Comparison of ENCODE assay signal across 1 cellular context in the genomic region with DNA sequence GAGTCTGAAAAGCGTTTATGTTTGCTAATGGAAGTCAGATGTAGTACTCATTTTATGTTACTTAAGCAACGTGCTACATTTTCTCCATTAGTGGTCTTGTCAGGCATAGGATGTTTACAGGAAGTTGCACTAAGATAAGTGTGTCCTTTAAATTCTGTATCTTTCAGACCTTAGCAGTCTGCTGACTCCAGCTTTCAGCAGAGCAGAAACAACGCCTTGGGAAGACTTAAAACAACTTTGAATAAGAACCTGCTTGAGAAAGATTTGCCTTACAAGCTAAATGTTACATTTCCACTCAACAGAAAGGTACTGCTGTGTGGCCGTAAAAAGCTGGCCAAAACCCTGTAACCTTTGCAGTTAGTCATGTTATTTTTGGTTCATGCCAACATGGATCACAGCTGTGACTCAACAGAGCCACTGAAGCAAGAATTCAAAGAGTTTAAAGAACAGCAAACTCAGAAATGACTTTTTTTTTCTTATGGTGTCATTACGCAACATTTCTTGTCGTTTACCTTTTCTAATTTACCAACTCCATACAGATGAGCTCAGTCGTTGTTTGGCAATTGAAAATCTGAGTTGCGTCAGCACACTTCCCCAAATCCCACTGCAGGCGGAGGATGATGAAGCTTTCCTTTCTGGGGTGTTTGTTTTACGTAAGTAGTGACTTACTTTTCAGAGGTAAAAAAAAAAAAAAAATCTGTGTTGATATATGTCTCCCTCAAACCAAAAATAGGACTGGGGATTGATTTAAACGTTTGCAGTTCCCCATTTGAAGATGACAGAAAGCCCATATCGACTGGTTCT.
A peak's percentile ranks its signal among the peaks of the same experiment; 100 is the strongest.
TF ChIP-seq lines count a peak whose summit lies in the region.

No MANE protein-coding gene starts in this region.

TF ChIP-seq in liver, 16 proteins besides CTCF, POLR2A, EP300 and RAD21 (continued from another document):
- TF ChIP-seq, protein P1, sequence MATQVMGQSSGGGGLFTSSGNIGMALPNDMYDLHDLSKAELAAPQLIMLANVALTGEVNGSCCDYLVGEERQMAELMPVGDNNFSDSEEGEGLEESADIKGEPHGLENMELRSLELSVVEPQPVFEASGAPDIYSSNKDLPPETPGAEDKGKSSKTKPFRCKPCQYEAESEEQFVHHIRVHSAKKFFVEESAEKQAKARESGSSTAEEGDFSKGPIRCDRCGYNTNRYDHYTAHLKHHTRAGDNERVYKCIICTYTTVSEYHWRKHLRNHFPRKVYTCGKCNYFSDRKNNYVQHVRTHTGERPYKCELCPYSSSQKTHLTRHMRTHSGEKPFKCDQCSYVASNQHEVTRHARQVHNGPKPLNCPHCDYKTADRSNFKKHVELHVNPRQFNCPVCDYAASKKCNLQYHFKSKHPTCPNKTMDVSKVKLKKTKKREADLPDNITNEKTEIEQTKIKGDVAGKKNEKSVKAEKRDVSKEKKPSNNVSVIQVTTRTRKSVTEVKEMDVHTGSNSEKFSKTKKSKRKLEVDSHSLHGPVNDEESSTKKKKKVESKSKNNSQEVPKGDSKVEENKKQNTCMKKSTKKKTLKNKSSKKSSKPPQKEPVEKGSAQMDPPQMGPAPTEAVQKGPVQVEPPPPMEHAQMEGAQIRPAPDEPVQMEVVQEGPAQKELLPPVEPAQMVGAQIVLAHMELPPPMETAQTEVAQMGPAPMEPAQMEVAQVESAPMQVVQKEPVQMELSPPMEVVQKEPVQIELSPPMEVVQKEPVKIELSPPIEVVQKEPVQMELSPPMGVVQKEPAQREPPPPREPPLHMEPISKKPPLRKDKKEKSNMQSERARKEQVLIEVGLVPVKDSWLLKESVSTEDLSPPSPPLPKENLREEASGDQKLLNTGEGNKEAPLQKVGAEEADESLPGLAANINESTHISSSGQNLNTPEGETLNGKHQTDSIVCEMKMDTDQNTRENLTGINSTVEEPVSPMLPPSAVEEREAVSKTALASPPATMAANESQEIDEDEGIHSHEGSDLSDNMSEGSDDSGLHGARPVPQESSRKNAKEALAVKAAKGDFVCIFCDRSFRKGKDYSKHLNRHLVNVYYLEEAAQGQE (IDR thresholded peaks at IDR 0.05): peak; percentile 61
- TF ChIP-seq YY1 (IDR thresholded peaks at IDR 0.05) (peak; percentile 88), TAF1 (conservative IDR thresholded peaks at IDR 0.05) (no peak)
- TF ChIP-seq, protein P2, sequence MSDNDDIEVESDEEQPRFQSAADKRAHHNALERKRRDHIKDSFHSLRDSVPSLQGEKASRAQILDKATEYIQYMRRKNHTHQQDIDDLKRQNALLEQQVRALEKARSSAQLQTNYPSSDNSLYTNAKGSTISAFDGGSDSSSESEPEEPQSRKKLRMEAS (IDR thresholded peaks at IDR 0.05): peak; percentile 64
